15 cellular contexts compared by ENCODE assay signal in genomic region chr4:14184265-14184664, GRCh38.
DNase-seq lines count a peak whose midpoint lies in the region; ATAC-seq and TF ChIP-seq lines count a peak whose summit lies in the region.
"Had no signal": no experiment of that assay in that cellular context is flagged by ENCODE, and none has a peak within 500 bp of the region (broad histone marks: within the 10 kb centered on the region; RNA-seq: fewer than 3 reads in every experiment).

No MANE protein-coding gene starts in this region.

- H3K9me3 ChIP-seq in neural progenitor cell (ENCODE audit: low read depth) (no peaks in the 10 kb centered on the region), A673 (ENCODE audit: low read depth, low read length, poor library complexity, severe bottlenecking) (no peaks in the 10 kb centered on the region)
- H3K9me3 ChIP-seq: thyroid gland had no signal

- H2AFZ ChIP-seq in neural progenitor cell (replicated peaks), result no peak overlapping the region

- H3K79me2 ChIP-seq in neural progenitor cell (ENCODE audit: low read depth), result no peaks in the 10 kb centered on the region

- H3K4me1 Mint-ChIP-seq in neural progenitor cell (no peaks in the 10 kb centered on the region), osteocyte (ENCODE audit: unreplicated experiment) (peaks cover 5% of the 10 kb centered on the region)

- H3K9me3 Mint-ChIP-seq in neural progenitor cell (no peaks in the 10 kb centered on the region), osteocyte (ENCODE audit: unreplicated experiment) (no peaks in the 10 kb centered on the region)

- TF ChIP-seq CTCF in neural progenitor cell (IDR thresholded peaks at IDR 0.05) (no peak), osteocyte (IDR thresholded peaks at IDR 0.05) (no peak), A673 (conservative IDR thresholded peaks at IDR 0.05; ENCODE audit: low read depth, low read length) (no peak)

- no TSS peak for BruUV-seq in A673 (replicated peaks; lab: Mats Ljungman, UMichigan)

- intact Hi-C loops in A673 (cut with micrococcal nuclease; ENCODE audit: unreplicated experiment), result no loop called here

- H3F3A ChIP-seq in neural progenitor cell (ENCODE audit: low read depth), result no peaks in the 10 kb centered on the region

- H3K27ac Mint-ChIP-seq in neural progenitor cell (no peak overlapping the region), osteocyte (ENCODE audit: unreplicated experiment) (no peak overlapping the region)

- no peak overlapping the region for H3K27ac ChIP-seq in neural progenitor cell
- H3K27ac ChIP-seq in A673 (ENCODE audit: low read depth, low read length, poor library complexity, severe bottlenecking), result no peak overlapping the region
- H3K27ac ChIP-seq: thyroid gland, WERI-Rb-1 had no signal

- H3K4me2 ChIP-seq in neural progenitor cell, result no peak overlapping the region

- no peak for ATAC-seq in activated CD4-positive, CD25-positive, alpha-beta regulatory T cell treated with anti-CD3 and anti-CD28 coated beads, Interleukin-2, amount 50 U/mL, for 24 hours
- no peak for ATAC-seq in GM21786 (IDR thresholded peaks at IDR 0.05; ENCODE audit: unreplicated experiment)

- H3K36me3 ChIP-seq in neural progenitor cell (no peaks in the 10 kb centered on the region), A673 (ENCODE audit: insufficient read depth, low read length, poor library complexity, severe bottlenecking) (no peaks in the 10 kb centered on the region)
- H3K36me3 ChIP-seq: thyroid gland, WERI-Rb-1 had no signal

- peak; percentile 4 for DNase-seq in EL
- peak; percentile 74 to 94 for DNase-seq in NCI-H524 (lab: John Stamatoyannopoulos, UW)
- DNase-seq in fibroblast of gingiva (ENCODE audit: low read depth), result peak; percentile 84
- DNase-seq in neural progenitor cell (ENCODE audit: low spot score), result peak; percentile 2
- DNase-seq in osteocyte (ENCODE audit: extremely low spot score, unreplicated experiment), result no peak
- no peak for DNase-seq in A673 (ENCODE audit: low spot score)
- DNase-seq: activated T-cell treated with anti-CD3 and anti-CD28 coated beads, Interleukin-2, amount 50 U/mL, for 48 hours; aorta; Calu3; MM.1S; SHP77 treated with DMSO at 0.1 percent for 48 hours; thyroid gland; WERI-Rb-1 had no signal

- H3K27me3 Mint-ChIP-seq in neural progenitor cell (ENCODE audit: insufficient read depth, low read depth) (no peaks in the 10 kb centered on the region), osteocyte (ENCODE audit: unreplicated experiment) (peaks cover 27% of the 10 kb centered on the region)

- CTCF ChIA-PET in A673 (lab: Charles Lee), result no interaction called here

- no peaks in the 10 kb centered on the region for H3K27me3 ChIP-seq in neural progenitor cell
- H3K27me3 ChIP-seq in A673 (replicated peaks; ENCODE audit: insufficient read depth, low read depth, low read length, poor library complexity), result no peaks in the 10 kb centered on the region
- H3K27me3 ChIP-seq: thyroid gland had no signal

- H3K4me3 ChIP-seq in neural progenitor cell (no peak overlapping the region), A673 (ENCODE audit: low read depth, low read length, poor library complexity, severe bottlenecking) (no peak overlapping the region)
- H3K4me3 ChIP-seq: thyroid gland had no signal

- POLR2A ChIA-PET in A673 (lab: Charles Lee; ENCODE audit: low non-redundant PET), result no interaction called here

- H3K4me1 ChIP-seq in neural progenitor cell (no peaks in the 10 kb centered on the region), A673 (ENCODE audit: insufficient read depth, low read length, poor library complexity, severe bottlenecking) (peaks cover 11% of the 10 kb centered on the region)
- H3K4me1 ChIP-seq: thyroid gland had no signal

- H3K36me3 Mint-ChIP-seq in neural progenitor cell (no peaks in the 10 kb centered on the region), osteocyte (ENCODE audit: unreplicated experiment) (no peaks in the 10 kb centered on the region)

- no peak overlapping the region for H3K9ac ChIP-seq in neural progenitor cell

- no peaks in the 10 kb centered on the region for H4K20me1 ChIP-seq in neural progenitor cell (ENCODE audit: low read depth)

- H3K4me3 Mint-ChIP-seq in neural progenitor cell (no peak overlapping the region), osteocyte (ENCODE audit: unreplicated experiment) (no peak overlapping the region)

Comparison
In these comparisons a context has a peak if more than half of its experiments do, and no peak if none do; other contexts are left out.
1. DNase-seq: peak in EL (single experiment), NCI-H524 (2 of 2), fibroblast of gingiva (single experiment) and neural progenitor cell (single experiment); none in osteocyte (single experiment) and A673 (single experiment).